In genomic region chr17:7440113-7440822, GRCh38 we compare ENCODE assay signal across 8 cellular contexts. TPM values are rescaled to one million over a fixed set of nuclear protein-coding genes. Genes with fewer than 3 reads are reported as not detected.
DNase-seq lines count a peak whose midpoint lies in the region; ATAC-seq, FAIRE-seq and TF ChIP-seq lines count a peak whose summit lies in the region.

No MANE protein-coding gene starts in this region.

- H3K27me3 Mint-ChIP-seq in central memory CD8-positive, alpha-beta T cell: peaks cover 70% of the 10 kb centered on the region

- H3K27me3 ChIP-seq in RWPE2 (ENCODE audit: insufficient read depth, poor library complexity, severe bottlenecking) (no peaks in the 10 kb centered on the region), liver (ENCODE audit: control insufficient read depth in 4 of 4, insufficient read depth in 4 of 4, low read length in 3 of 4) (peaks cover 0 to 3% (median 0%) of the 10 kb centered on the region in 4 donors), stomach (peaks cover 11 to 93% (median 46%) of the 10 kb centered on the region in 3 donors)

- H3K4me3 ChIP-seq in RWPE2 (ENCODE audit: severe bottlenecking) (peak overlapping the region; percentile 44), liver (ENCODE audit: low read depth in 1 of 3, low read length in 3 of 3) (peak overlapping the region; percentile 26 to 30 (median 28)), stomach (peak overlapping the region; percentile 34 to 44 (median 36))

- peaks cover 16% of the 10 kb centered on the region for H3K36me3 Mint-ChIP-seq in central memory CD8-positive, alpha-beta T cell (ENCODE audit: insufficient read depth)

- no peak for TF ChIP-seq CTCF in RWPE2 (IDR thresholded peaks at IDR 0.05; ENCODE audit: poor library complexity, severe bottlenecking)
- TF ChIP-seq CTCF in liver (IDR thresholded peaks at IDR 0.05; ENCODE audit: low read depth, low read length, missing input control): no peak
- no peak for TF ChIP-seq CTCF in stomach (IDR thresholded peaks at IDR 0.05)

- ATAC-seq in RWPE2 (ENCODE audit: low read depth): no peak
- ATAC-seq in central memory CD8-positive, alpha-beta T cell (replicated peaks; ENCODE audit: extremely low read depth, poor library complexity, severe bottlenecking): no peak

- H3K4me3 Mint-ChIP-seq in central memory CD8-positive, alpha-beta T cell: peak overlapping the region; percentile 69

- H3K27ac ChIP-seq in RWPE2 (ENCODE audit: poor library complexity, severe bottlenecking): peak overlapping the region; percentile 82
- no peak overlapping the region for H3K27ac ChIP-seq in liver (ENCODE audit: low read depth in 1 of 2, low read length in 2 of 2)
- H3K27ac ChIP-seq in stomach: no peak overlapping the region

- H3K27ac Mint-ChIP-seq in central memory CD8-positive, alpha-beta T cell (ENCODE audit: low read depth): peak overlapping the region; percentile 56

- no peak for TF ChIP-seq RAD21 in liver (IDR thresholded peaks at IDR 0.05)

- no peak for TF ChIP-seq EP300 in stomach (IDR thresholded peaks at IDR 0.05)

- peaks cover 19% of the 10 kb centered on the region for H3K4me1 ChIP-seq in RWPE2 (ENCODE audit: insufficient read depth, poor library complexity, severe bottlenecking)
- peaks cover 28 to 56% (median 45%) of the 10 kb centered on the region in 4 donors for H3K4me1 ChIP-seq in liver (ENCODE audit: control insufficient read depth in 4 of 4, insufficient read depth in 4 of 4, low read length in 3 of 4)
- H3K4me1 ChIP-seq in stomach: peaks cover 39 to 68% (median 63%) of the 10 kb centered on the region in 4 donors

- H3K36me3 ChIP-seq in RWPE2 (ENCODE audit: low read depth): no peaks in the 10 kb centered on the region
- H3K36me3 ChIP-seq in liver (ENCODE audit: control insufficient read depth in 4 of 4, insufficient read depth in 3 of 4, low read depth in 1 of 4, low read length in 3 of 4): no peaks in the 10 kb centered on the region
- no peaks in the 10 kb centered on the region for H3K36me3 ChIP-seq in stomach

- TF ChIP-seq POLR2A in stomach (IDR thresholded peaks at IDR 0.05): no peak

- WGBS in liver: 3% methylated on average over 46 of the region's 46 CpGs
- 0 to 3% (median 2%) methylated on average over 25 to 46 of the region's 46 CpGs for WGBS in stomach, 5 donors

- H3K4me1 Mint-ChIP-seq in central memory CD8-positive, alpha-beta T cell: peaks cover 44% of the 10 kb centered on the region

- DNase-seq in activated CD4-positive, alpha-beta T cell treated with anti-CD3 and anti-CD28 coated beads for 4 hours: peak; percentile 21 to 35
- no peak for DNase-seq in activated CD4-positive, alpha-beta T cell treated with anti-CD3 and anti-CD28 coated beads, Interleukin-2, amount 50 U/mL, for 4 hours
- DNase-seq in RWPE2 (ENCODE audit: low spot score) (peak; percentile 79), stomach (peak; percentile 72), frontal cortex (ENCODE audit: low spot score in 2 of 2) (no peak), MV-4-11 (lab: John Stamatoyannopoulos, UW) (no peak)
- no peak for DNase-seq in central memory CD8-positive, alpha-beta T cell (ENCODE audit: low spot score in 2 of 2)

- intact Hi-C loops in stomach (cut with DNase I; ENCODE audit: low total_unique reads): no loop called here

- H3K9me3 ChIP-seq in RWPE2 (ENCODE audit: severe bottlenecking): no peaks in the 10 kb centered on the region
- no peaks in the 10 kb centered on the region for H3K9me3 ChIP-seq in liver (ENCODE audit: control insufficient read depth in 4 of 4, low read length in 3 of 4)
- H3K9me3 ChIP-seq in stomach: no peaks in the 10 kb centered on the region

- no peak for FAIRE-seq in frontal cortex (lab: Jason Lieb, UNC)

- no peak overlapping the region for H3K9ac ChIP-seq in liver (ENCODE audit: low read depth in 1 of 2, low read length in 2 of 2)

- H3K9me3 Mint-ChIP-seq in central memory CD8-positive, alpha-beta T cell: no peaks in the 10 kb centered on the region

TF ChIP-seq in liver, 16 proteins besides CTCF, POLR2A, EP300 and RAD21:
- no peak for TF ChIP-seq SP1 (IDR thresholded peaks at IDR 0.05)
- no peak for TF ChIP-seq YY1 (IDR thresholded peaks at IDR 0.05)
- no peak for TF ChIP-seq ATF3 (IDR thresholded peaks at IDR 0.05)
- TF ChIP-seq MAX (IDR thresholded peaks at IDR 0.05): no peak
- TF ChIP-seq FOXA1 (IDR thresholded peaks at IDR 0.05): no peak
- TF ChIP-seq NR2F2 (IDR thresholded peaks at IDR 0.05): no peak
- no peak for TF ChIP-seq REST (IDR thresholded peaks at IDR 0.05)
- TF ChIP-seq TAF1 (conservative IDR thresholded peaks at IDR 0.05): no peak
- no peak for TF ChIP-seq ZBTB33 (IDR thresholded peaks at IDR 0.05)
- TF ChIP-seq EGR1 (IDR thresholded peaks at IDR 0.05; ENCODE audit: low read depth in 2 of 2): no peak
- no peak for TF ChIP-seq HNF4G (IDR thresholded peaks at IDR 0.05)

RNA-seq across cellular contexts. Expression of gene FGF11, which starts 1.0 kb away (rescaled TPM):
- total RNA-seq in liver: under 1 TPM; 0.19 to 0.25 TPM
- polyA plus RNA-seq in liver: under 1 TPM; 0.17 to 0.21 TPM
- 10 to 100 TPM in 1 of 5 donors, under 1 TPM in 1, not detected in 3; 0.37 to 15.6 TPM for total RNA-seq in stomach
- polyA plus RNA-seq in stomach: 1 to 10 TPM in 1 of 3 donors, under 1 TPM in 1, not detected in 1; 0.50 to 2.9 TPM
- 5.3 TPM for total RNA-seq in frontal cortex

RNA-seq across cellular contexts. Expression of gene CHRNB1, which starts 4.6 kb away (rescaled TPM):
- 1 to 10 TPM; 4.2 to 7.4 TPM for total RNA-seq in liver
- polyA plus RNA-seq in liver: 10 to 100 TPM in 1 of 2 donors, 1 to 10 TPM in 1; 7.0 to 11.5 TPM
- total RNA-seq in stomach: 1 to 10 TPM in 3 of 5 donors, not detected in 2; 1.8 to 6.4 (median 4.2) TPM
- polyA plus RNA-seq in stomach: 10 to 100 TPM in 2 of 3 donors, 1 to 10 TPM in 1; 9.2 to 12.0 (median 10.7) TPM
- 16.7 TPM for total RNA-seq in frontal cortex

RNA-seq across cellular contexts. Expression of gene TMEM102, which starts 5.0 kb away (rescaled TPM):
- 1 to 10 TPM; 1.6 to 2.9 TPM for total RNA-seq in liver
- 1 to 10 TPM; 1.6 to 3.3 TPM for polyA plus RNA-seq in liver
- 10 to 100 TPM in 2 of 5 donors, 1 to 10 TPM in 2, not detected in 1; 1.3 to 48.4 (median 9.0) TPM for total RNA-seq in stomach
- polyA plus RNA-seq in stomach: 1 to 10 TPM; 4.5 to 7.9 (median 6.4) TPM
- 2.0 TPM for total RNA-seq in frontal cortex

RNA-seq across cellular contexts. Expression of gene SPEM3, which starts 11.6 kb away (rescaled TPM):
- total RNA-seq in liver (not detected), stomach (not detected), frontal cortex (not detected)
- polyA plus RNA-seq in liver (not detected), stomach (not detected)

RNA-seq across cellular contexts. Expression of gene SPEM2, which starts 14.9 kb away (rescaled TPM):
- total RNA-seq in liver: not detected
- polyA plus RNA-seq in liver: not detected
- not detected for total RNA-seq in stomach
- polyA plus RNA-seq in stomach: not detected
- total RNA-seq in frontal cortex: not detected

Comparison
In these comparisons a context has a peak if more than half of its experiments do, and no peak if none do; other contexts are left out.
1. DNase-seq: peak in activated CD4-positive, alpha-beta T cell treated with anti-CD3 and anti-CD28 coated beads for 4 hours (2 of 2), RWPE2 (single experiment) and stomach (single experiment); none in activated CD4-positive, alpha-beta T cell treated with anti-CD3 and anti-CD28 coated beads, Interleukin-2, amount 50 U/mL, for 4 hours (0 of 2), central memory CD8-positive, alpha-beta T cell (0 of 2), frontal cortex (0 of 2) and MV-4-11 (single experiment).
2. Peak in every context shown above with its lines, with median percentiles within 50 percentile points of each other: H3K4me3 ChIP-seq.